Comparison of ENCODE assay signal across 24 cellular contexts in genomic region chr20:24742989-24743388, GRCh38.
"Had no signal": no experiment of that assay in that cellular context is flagged by ENCODE, and none has a peak within 500 bp of the region (broad histone marks: within the 10 kb centered on the region; RNA-seq: fewer than 3 reads in every experiment).

No MANE protein-coding gene starts in this region.

- H3K27ac ChIP-seq: dorsolateral prefrontal cortex, esophagus muscularis mucosa, foreskin keratinocyte, lower lobe of right lung, ovary, sigmoid colon, stomach, thyroid gland had no signal

- H3K9me3 Mint-ChIP-seq: immature natural killer cell; naive thymus-derived CD8-positive, alpha-beta T cell; nephron progenitor cell; stimulated activated effector memory CD8-positive, alpha-beta T cell treated with anti-CD3 and anti-CD28 coated beads, Interleukin-12 subunit alpha, Interleukin-12 subunit beta, amount 100 ng/mL, for 72 hours had no signal

- H3K4me3 Mint-ChIP-seq: immature natural killer cell; naive thymus-derived CD8-positive, alpha-beta T cell; nephron progenitor cell; stimulated activated effector memory CD8-positive, alpha-beta T cell treated with anti-CD3 and anti-CD28 coated beads, Interleukin-12 subunit alpha, Interleukin-12 subunit beta, amount 100 ng/mL, for 72 hours had no signal

- ATAC-seq: foreskin keratinocyte; left ventricle myocardium superior; lower lobe of right lung; naive thymus-derived CD8-positive, alpha-beta T cell; stimulated activated effector memory CD8-positive, alpha-beta T cell treated with anti-CD3 and anti-CD28 coated beads, Interleukin-12 subunit alpha, Interleukin-12 subunit beta, amount 100 ng/mL, for 72 hours had no signal

- DNase-seq: dorsolateral prefrontal cortex; effector CD8-positive, alpha-beta T cell; foreskin keratinocyte; hypothalamus; immature natural killer cell; islet precursor cell; kidney glomerular epithelial cell; left ventricle myocardium superior; lower lobe of right lung; naive thymus-derived CD8-positive, alpha-beta T cell; nephron progenitor cell; occipital lobe; ovary; sigmoid colon; stimulated activated CD4-positive, alpha-beta T cell treated with anti-CD3 and anti-CD28 coated beads, Interleukin-4, amount 100 ng/mL, for 24 hours; stimulated activated naive CD4-positive, alpha-beta T cell treated with Interleukin-2 at 50 U/mL for 16 hours; stomach; trophoblast cell had no signal

- H3K36me3 Mint-ChIP-seq: immature natural killer cell; naive thymus-derived CD8-positive, alpha-beta T cell; stimulated activated effector memory CD8-positive, alpha-beta T cell treated with anti-CD3 and anti-CD28 coated beads, Interleukin-12 subunit alpha, Interleukin-12 subunit beta, amount 100 ng/mL, for 72 hours had no signal

- H3K4me3 ChIP-seq: dorsolateral prefrontal cortex, esophagus muscularis mucosa, lower lobe of right lung, ovary, sigmoid colon, stomach, thyroid gland had no signal

- H3K9me3 ChIP-seq: esophagus muscularis mucosa, lower lobe of right lung, ovary, sigmoid colon, stomach, thyroid gland had no signal

- H3K4me1 ChIP-seq: foreskin keratinocyte, lower lobe of right lung had no signal

- FAIRE-seq: colon, endothelial cell of umbilical vein had no signal

- H3K27me3 ChIP-seq: dorsolateral prefrontal cortex, esophagus muscularis mucosa, foreskin keratinocyte, ovary, sigmoid colon, stomach, thyroid gland had no signal

- H3K27ac Mint-ChIP-seq: immature natural killer cell; naive thymus-derived CD8-positive, alpha-beta T cell; nephron progenitor cell; progenitor cell of endocrine pancreas; stimulated activated effector memory CD8-positive, alpha-beta T cell treated with anti-CD3 and anti-CD28 coated beads, Interleukin-12 subunit alpha, Interleukin-12 subunit beta, amount 100 ng/mL, for 72 hours had no signal

- H3K36me3 ChIP-seq: esophagus muscularis mucosa, lower lobe of right lung, ovary, sigmoid colon, stomach, thyroid gland had no signal
